In the genomic region with DNA sequence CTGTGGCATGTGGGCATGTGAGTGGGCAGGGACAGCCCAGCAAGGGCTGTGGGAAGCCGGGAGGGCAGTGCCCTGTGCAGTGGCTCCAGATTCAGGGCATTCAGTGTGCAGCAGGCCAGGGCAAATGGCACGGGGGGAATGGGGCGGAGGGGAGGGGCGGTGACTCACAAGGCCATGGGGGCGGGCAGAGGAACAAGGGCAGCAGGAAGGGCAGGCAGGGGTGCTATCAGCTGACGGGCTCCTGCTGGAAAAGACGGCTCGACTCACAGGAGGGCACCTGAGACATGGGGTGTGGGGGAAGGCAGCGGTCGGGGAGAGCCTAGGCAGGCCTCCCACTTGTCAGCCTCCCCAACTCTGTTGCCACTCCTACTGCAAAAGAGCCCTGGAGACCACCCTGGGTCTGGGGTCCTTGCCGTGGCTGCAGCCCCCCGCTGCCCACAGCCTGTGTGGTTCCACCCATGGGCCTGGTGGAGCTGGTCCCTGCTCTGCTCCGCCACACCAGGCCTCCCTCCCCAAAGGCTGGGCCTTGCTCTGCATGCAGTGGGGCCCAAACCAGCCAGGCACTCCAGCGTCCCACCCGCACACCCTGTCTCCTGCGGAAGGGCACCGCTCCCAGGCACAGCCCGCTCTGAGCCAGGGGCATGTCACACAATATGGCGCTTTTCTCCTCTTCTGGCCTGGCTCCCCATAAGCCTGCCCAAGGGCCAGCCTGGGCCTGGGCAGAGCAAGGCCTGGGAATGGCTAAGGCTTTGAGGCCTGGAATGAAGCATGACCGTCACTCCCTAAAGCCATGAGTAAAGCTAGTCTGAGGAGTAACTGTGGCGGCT, we compare ENCODE assay signal across 1 cellular context.
TF ChIP-seq lines count a peak whose summit lies in the region.

No MANE protein-coding gene starts in this region.

TF ChIP-seq in GM23338, 12 proteins besides CTCF, POLR2A, EP300 and RAD21 (continued from another document):
- TF ChIP-seq, protein P1, sequence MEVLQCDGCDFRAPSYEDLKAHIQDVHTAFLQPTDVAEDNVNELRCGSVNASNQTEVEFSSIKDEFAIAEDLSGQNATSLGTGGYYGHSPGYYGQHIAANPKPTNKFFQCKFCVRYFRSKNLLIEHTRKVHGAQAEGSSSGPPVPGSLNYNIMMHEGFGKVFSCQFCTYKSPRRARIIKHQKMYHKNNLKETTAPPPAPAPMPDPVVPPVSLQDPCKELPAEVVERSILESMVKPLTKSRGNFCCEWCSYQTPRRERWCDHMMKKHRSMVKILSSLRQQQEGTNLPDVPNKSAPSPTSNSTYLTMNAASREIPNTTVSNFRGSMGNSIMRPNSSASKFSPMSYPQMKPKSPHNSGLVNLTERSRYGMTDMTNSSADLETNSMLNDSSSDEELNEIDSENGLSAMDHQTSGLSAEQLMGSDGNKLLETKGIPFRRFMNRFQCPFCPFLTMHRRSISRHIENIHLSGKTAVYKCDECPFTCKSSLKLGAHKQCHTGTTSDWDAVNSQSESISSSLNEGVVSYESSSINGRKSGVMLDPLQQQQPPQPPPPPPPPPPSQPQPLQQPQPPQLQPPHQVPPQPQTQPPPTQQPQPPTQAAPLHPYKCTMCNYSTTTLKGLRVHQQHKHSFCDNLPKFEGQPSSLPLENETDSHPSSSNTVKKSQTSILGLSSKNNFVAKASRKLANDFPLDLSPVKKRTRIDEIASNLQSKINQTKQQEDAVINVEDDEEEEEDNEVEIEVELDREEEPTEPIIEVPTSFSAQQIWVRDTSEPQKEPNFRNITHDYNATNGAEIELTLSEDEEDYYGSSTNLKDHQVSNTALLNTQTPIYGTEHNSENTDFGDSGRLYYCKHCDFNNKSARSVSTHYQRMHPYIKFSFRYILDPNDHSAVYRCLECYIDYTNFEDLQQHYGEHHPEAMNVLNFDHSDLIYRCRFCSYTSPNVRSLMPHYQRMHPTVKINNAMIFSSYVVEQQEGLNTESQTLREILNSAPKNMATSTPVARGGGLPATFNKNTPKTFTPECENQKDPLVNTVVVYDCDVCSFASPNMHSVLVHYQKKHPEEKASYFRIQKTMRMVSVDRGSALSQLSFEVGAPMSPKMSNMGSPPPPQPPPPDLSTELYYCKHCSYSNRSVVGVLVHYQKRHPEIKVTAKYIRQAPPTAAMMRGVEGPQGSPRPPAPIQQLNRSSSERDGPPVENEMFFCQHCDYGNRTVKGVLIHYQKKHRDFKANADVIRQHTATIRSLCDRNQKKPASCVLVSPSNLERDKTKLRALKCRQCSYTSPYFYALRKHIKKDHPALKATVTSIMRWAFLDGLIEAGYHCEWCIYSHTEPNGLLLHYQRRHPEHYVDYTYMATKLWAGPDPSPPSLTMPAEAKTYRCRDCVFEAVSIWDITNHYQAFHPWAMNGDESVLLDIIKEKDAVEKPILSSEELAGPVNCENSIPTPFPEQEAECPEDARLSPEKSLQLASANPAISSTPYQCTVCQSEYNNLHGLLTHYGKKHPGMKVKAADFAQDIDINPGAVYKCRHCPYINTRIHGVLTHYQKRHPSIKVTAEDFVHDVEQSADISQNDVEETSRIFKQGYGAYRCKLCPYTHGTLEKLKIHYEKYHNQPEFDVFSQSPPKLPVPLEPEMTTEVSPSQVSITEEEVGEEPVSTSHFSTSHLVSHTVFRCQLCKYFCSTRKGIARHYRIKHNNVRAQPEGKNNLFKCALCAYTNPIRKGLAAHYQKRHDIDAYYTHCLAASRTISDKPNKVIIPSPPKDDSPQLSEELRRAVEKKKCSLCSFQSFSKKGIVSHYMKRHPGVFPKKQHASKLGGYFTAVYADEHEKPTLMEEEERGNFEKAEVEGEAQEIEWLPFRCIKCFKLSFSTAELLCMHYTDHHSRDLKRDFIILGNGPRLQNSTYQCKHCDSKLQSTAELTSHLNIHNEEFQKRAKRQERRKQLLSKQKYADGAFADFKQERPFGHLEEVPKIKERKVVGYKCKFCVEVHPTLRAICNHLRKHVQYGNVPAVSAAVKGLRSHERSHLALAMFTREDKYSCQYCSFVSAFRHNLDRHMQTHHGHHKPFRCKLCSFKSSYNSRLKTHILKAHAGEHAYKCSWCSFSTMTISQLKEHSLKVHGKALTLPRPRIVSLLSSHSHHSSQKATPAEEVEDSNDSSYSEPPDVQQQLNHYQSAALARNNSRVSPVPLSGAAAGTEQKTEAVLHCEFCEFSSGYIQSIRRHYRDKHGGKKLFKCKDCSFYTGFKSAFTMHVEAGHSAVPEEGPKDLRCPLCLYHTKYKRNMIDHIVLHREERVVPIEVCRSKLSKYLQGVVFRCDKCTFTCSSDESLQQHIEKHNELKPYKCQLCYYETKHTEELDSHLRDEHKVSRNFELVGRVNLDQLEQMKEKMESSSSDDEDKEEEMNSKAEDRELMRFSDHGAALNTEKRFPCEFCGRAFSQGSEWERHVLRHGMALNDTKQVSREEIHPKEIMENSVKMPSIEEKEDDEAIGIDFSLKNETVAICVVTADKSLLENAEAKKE (CRISPR knock-in tag; IDR thresholded peaks at IDR 0.05), result no peak
- no peak for TF ChIP-seq POLR2AphosphoS5 (IDR thresholded peaks at IDR 0.05; ENCODE audit: low read depth)
- TF ChIP-seq NANOG (IDR thresholded peaks at IDR 0.05; ENCODE audit: borderline replicate concordance), result no peak
